ENCODE assay signal across 10 cellular contexts in genomic region chr12:53575502-53576264, GRCh38. TPM values are rescaled to one million over a fixed set of nuclear protein-coding genes. Genes with fewer than 3 reads are reported as not detected.
DNase-seq lines count a peak whose midpoint lies in the region; ATAC-seq and TF ChIP-seq lines count a peak whose summit lies in the region.
"Had no signal": no experiment of that assay in that cellular context is flagged by ENCODE, and none has a peak within 500 bp of the region (broad histone marks: within the 10 kb centered on the region; RNA-seq: fewer than 3 reads in every experiment).

No MANE protein-coding gene starts in this region.

- TF ChIP-seq CTCF in A673 (conservative IDR thresholded peaks at IDR 0.05; ENCODE audit: low read depth, low read length) (no peak), activated B cell treated with CpG ODN at 0.5 μM for 24 hours (IDR thresholded peaks at IDR 0.05) (no peak), ascending aorta (IDR thresholded peaks at IDR 0.05) (no peak)

- peaks cover 32% of the 10 kb centered on the region for H3K4me1 Mint-ChIP-seq in activated B cell treated with CpG ODN at 0.5 μM for 24 hours

- H3K27me3 ChIP-seq in A673 (replicated peaks; ENCODE audit: insufficient read depth, low read depth, low read length, poor library complexity) (no peaks in the 10 kb centered on the region), right cardiac atrium (ENCODE audit: control insufficient read depth, insufficient read depth) (no peaks in the 10 kb centered on the region), ascending aorta (no peaks in the 10 kb centered on the region)

- H3K36me3 Mint-ChIP-seq in activated B cell treated with CpG ODN at 0.5 μM for 24 hours (ENCODE audit: low read depth), result peaks cover 23% of the 10 kb centered on the region

- POLR2A ChIA-PET in A673 (lab: Charles Lee; ENCODE audit: low non-redundant PET), result no interaction called here
- POLR2A ChIA-PET in activated B cell treated with CpG ODN at 0.5 μM for 24 hours (lab: Charles Lee), result interaction anchor here (0.7 kb wide), 1 partner anchor 48 kb away, joined by 5 read pairs; no protein-coding TSS in a partner anchor

- CTCF ChIA-PET in A673 (lab: Charles Lee) (no interaction called here), activated B cell treated with CpG ODN at 0.5 μM for 24 hours (lab: Charles Lee) (no interaction called here)

- ATAC-seq in activated B cell treated with CpG ODN at 0.5 μM for 24 hours (ENCODE audit: low read depth) (no peak), right cardiac atrium (peak; percentile 56 to 59), HG02763 (IDR thresholded peaks at IDR 0.05; ENCODE audit: unreplicated experiment) (no peak), HG03457 (IDR thresholded peaks at IDR 0.05; ENCODE audit: unreplicated experiment) (no peak)

- H3K9me3 ChIP-seq in A673 (ENCODE audit: low read depth, low read length, poor library complexity, severe bottlenecking) (no peaks in the 10 kb centered on the region), right cardiac atrium (ENCODE audit: control insufficient read depth, low read length) (no peaks in the 10 kb centered on the region), ascending aorta (no peaks in the 10 kb centered on the region)

- BruUV-seq in A673 (replicated peaks; lab: Mats Ljungman, UMichigan), result no TSS peak

- H3K27ac ChIP-seq in A673 (ENCODE audit: low read depth, low read length, poor library complexity, severe bottlenecking) (peak overlapping the region; percentile 38), right cardiac atrium (ENCODE audit: low read length) (no peak overlapping the region), ascending aorta (no peak overlapping the region)

- H3K27me3 Mint-ChIP-seq in activated B cell treated with CpG ODN at 0.5 μM for 24 hours, result no peaks in the 10 kb centered on the region

- H3K27ac Mint-ChIP-seq in activated B cell treated with CpG ODN at 0.5 μM for 24 hours, result peak overlapping the region; percentile 4

- H3K4me1 ChIP-seq in A673 (ENCODE audit: insufficient read depth, low read length, poor library complexity, severe bottlenecking) (peaks cover 5% of the 10 kb centered on the region), right cardiac atrium (ENCODE audit: control insufficient read depth, insufficient read depth, low read length) (peaks cover 2% of the 10 kb centered on the region), ascending aorta (peaks cover 0 to 22% of the 10 kb centered on the region in 2 donors)

- WGBS in right cardiac atrium, result 73% methylated on average over 3 of the region's 3 CpGs

- intact Hi-C loops in A673 (cut with micrococcal nuclease; ENCODE audit: unreplicated experiment) (no loop called here), activated B cell treated with CpG ODN at 0.5 μM for 24 hours (cut with micrococcal nuclease) (no loop called here), right cardiac atrium (cut with DNase I) (no loop called here), ascending aorta (cut with DNase I) (no loop called here)

- H3K4me3 Mint-ChIP-seq in activated B cell treated with CpG ODN at 0.5 μM for 24 hours, result no peak overlapping the region

- DNase-seq in A673 (ENCODE audit: low spot score) (peak; percentile 51), HPDE6-E6E7 (ENCODE audit: extremely low spot score) (peak; percentile 73), activated B cell treated with CpG ODN at 0.5 μM for 24 hours (no peak), right cardiac atrium (no peak), ascending aorta (ENCODE audit: low spot score in 2 of 2) (no peak)
- DNase-seq in activated effector memory CD4-positive, alpha-beta T cell treated with anti-CD3 and anti-CD28 coated beads, Interleukin-2, amount 50 U/mL, for 16 hours, result no peak
- DNase-seq: NCI-H2029 treated with DMSO at 0.1 percent for 48 hours; stimulated activated CD4-positive, alpha-beta T cell treated with anti-CD3 and anti-CD28 coated beads, Interleukin-2, amount 100 ng/mL, for 48 hours had no signal

- no peaks in the 10 kb centered on the region for H3K36me3 ChIP-seq in A673 (ENCODE audit: insufficient read depth, low read length, poor library complexity, severe bottlenecking)
- peaks cover 0 to 15% of the 10 kb centered on the region in 2 donors for H3K36me3 ChIP-seq in ascending aorta

- H3K4me3 ChIP-seq in A673 (ENCODE audit: low read depth, low read length, poor library complexity, severe bottlenecking) (no peak overlapping the region), right cardiac atrium (ENCODE audit: low read length) (no peak overlapping the region), ascending aorta (no peak overlapping the region)

- no peaks in the 10 kb centered on the region for H3K9me3 Mint-ChIP-seq in activated B cell treated with CpG ODN at 0.5 μM for 24 hours

RNA-seq across cellular contexts. Expression of gene ATF7, which starts 50.5 kb away (rescaled TPM):
- total RNA-seq in A673 (2021) (38.8 and 44.3 TPM in 2 replicates), activated B cell treated with CpG ODN at 0.5 μM for 24 hours (29.5 and 36.8 TPM in 2 replicates), right cardiac atrium (10 to 100 TPM; 30.7 to 36.9 (median 33.3) TPM), ascending aorta (67.6 TPM)
- 22.8 TPM for polyA plus RNA-seq in right cardiac atrium

Comparison
In these comparisons a context has a peak if more than half of its experiments do, and no peak if none do; other contexts are left out.
1. DNase-seq: peak in A673 (single experiment) and HPDE6-E6E7 (single experiment); none in activated B cell treated with CpG ODN at 0.5 μM for 24 hours (single experiment), right cardiac atrium (0 of 3), ascending aorta (0 of 2) and activated effector memory CD4-positive, alpha-beta T cell treated with anti-CD3 and anti-CD28 coated beads, Interleukin-2, amount 50 U/mL, for 16 hours (single experiment).
2. ATAC-seq: peak in right cardiac atrium (2 of 2); none in activated B cell treated with CpG ODN at 0.5 μM for 24 hours (single experiment), HG02763 (single experiment) and HG03457 (single experiment).